In the genomic region with DNA sequence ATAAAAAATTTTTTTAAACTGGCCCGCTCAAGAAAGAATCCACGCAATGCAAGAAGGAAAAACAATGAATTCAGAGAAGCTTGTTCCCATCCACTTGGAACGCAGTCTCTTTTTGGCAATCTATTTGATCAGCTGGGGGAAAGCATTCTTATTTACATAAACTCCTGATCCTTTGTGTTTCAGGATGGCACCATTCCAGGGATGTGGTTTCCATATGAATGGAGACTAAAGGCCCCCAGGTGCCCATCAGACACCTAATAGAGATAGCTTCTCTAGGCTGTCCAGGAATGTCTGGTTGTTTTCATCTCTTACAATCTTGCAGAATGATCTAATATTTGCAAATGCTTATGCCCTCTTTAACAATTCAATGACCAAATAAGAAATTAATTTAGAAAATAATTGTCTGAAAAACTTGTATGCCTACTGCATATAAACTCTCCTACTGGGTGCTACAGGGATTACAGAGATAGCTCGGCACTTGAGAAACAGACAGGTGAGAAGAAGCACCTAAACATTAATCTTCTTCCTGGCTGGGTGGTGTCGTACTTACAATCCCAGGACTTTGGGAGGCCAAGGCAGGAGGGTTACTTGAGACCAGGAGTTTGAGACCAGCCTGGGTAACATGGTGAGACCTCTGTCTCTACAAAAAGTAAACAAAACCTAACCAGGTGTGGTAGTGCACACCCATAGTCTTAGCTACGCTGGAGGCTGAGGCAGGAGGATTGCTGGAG, we compare ENCODE assay signal across 13 cellular contexts. TPM values are rescaled to one million over a fixed set of nuclear protein-coding genes. Genes with fewer than 3 reads are reported as not detected.
DNase-seq lines count a peak whose midpoint lies in the region; ATAC-seq, FAIRE-seq and TF ChIP-seq lines count a peak whose summit lies in the region.
"Had no signal": no experiment of that assay in that cellular context is flagged by ENCODE, and none has a peak within 500 bp of the region (broad histone marks: within the 10 kb centered on the region; RNA-seq: fewer than 3 reads in every experiment).

No MANE protein-coding gene starts in this region.

- H3K27ac ChIP-seq in Karpas-422 (ENCODE audit: low read length) (peak overlapping the region; percentile 98), H1 (ENCODE audit: low read depth, low read length) (no peak overlapping the region), lower lobe of right lung (no peak overlapping the region)
- H3K27ac ChIP-seq: BLaER1 had no signal

- H2BK15ac ChIP-seq in H1 (ENCODE audit: low read length) = no peak overlapping the region

- H3K27me3 ChIP-seq in Karpas-422 (ENCODE audit: low read length) = no peaks in the 10 kb centered on the region
- peaks cover 3 to 25% (median 21%) of the 10 kb centered on the region in 4 experiments; a peak in 6 of 7 replicates for H3K27me3 ChIP-seq in H1 (replicated peaks in 1 of 4; ENCODE audit: control insufficient read depth in 3 of 4, extremely low read depth in 1 of 4, insufficient read depth in 3 of 4, low read length in 3 of 4)
- H3K27me3 ChIP-seq in lower lobe of right lung (ENCODE audit: low read depth) = peaks cover 28% of the 10 kb centered on the region
- H3K27me3 ChIP-seq: BLaER1 had no signal

- no peak for TF ChIP-seq POLR2A in H1 (IDR thresholded peaks at IDR 0.05; ENCODE audit: control extremely low read depth in 1 of 2, low read depth in 2 of 2, low read length in 2 of 2)

- H3K4me2 ChIP-seq in Karpas-422 (ENCODE audit: low read depth, low read length, poor library complexity, severe bottlenecking) (peak overlapping the region; percentile 70), H1 (ENCODE audit: insufficient read depth in 1 of 2, low read depth in 2 of 2, low read length in 2 of 2) (peak overlapping the region; percentile 28 to 44; a peak in 3 of 4 replicates)
- H3K4me2 ChIP-seq: BLaER1 had no signal

- no peak for TF ChIP-seq CTCF in H1 (IDR thresholded peaks at IDR 0.05; ENCODE audit: control extremely low read depth in 1 of 3, insufficient read depth in 1 of 3, low read depth in 1 of 3, low read length in 3 of 3)
- TF ChIP-seq CTCF in lower lobe of right lung (IDR thresholded peaks at IDR 0.05) = no peak

- peak overlapping the region; percentile 68; the same call in 1 of the 2 replicates for H2BK12ac ChIP-seq in H1 (ENCODE audit: low read depth, low read length)

- 0 out of 3 replicates have a peak, but pooled peaks of 1 of the 2 experiments have one; percentile 13 for TF ChIP-seq EP300 in H1 (IDR thresholded peaks at IDR 0.05; ENCODE audit: borderline replicate concordance in 1 of 2, low read depth in 2 of 2, low read length in 2 of 2)

- H3K36me3 ChIP-seq in Karpas-422 (ENCODE audit: insufficient read depth, low read length) = no peaks in the 10 kb centered on the region
- H3K36me3 ChIP-seq in H1 (ENCODE audit: control insufficient read depth in 2 of 4, insufficient read depth in 4 of 4, low read length in 3 of 4) = no peaks in the 10 kb centered on the region
- no peaks in the 10 kb centered on the region for H3K36me3 ChIP-seq in lower lobe of right lung
- H3K36me3 ChIP-seq: BLaER1 had no signal

- H3K9me2 ChIP-seq in Karpas-422 (replicated peaks; ENCODE audit: insufficient read depth, low read length) = no peaks in the 10 kb centered on the region

- peaks cover 17% of the 10 kb centered on the region for H3K23me2 ChIP-seq in H1 (ENCODE audit: low read depth, low read length)

- intact Hi-C loops in lower lobe of right lung (cut with DNase I) = no loop called here

- H3K79me2 ChIP-seq in Karpas-422 (ENCODE audit: low read length) = peaks cover 6% of the 10 kb centered on the region
- H3K79me2 ChIP-seq in H1 (ENCODE audit: control insufficient read depth in 1 of 2, insufficient read depth in 2 of 2, low read length in 2 of 2) = no peaks in the 10 kb centered on the region

- no peak overlapping the region for H4K5ac ChIP-seq in H1 (ENCODE audit: insufficient read length, low read depth, low read length)

- no peak for TF ChIP-seq RAD21 in H1 (IDR thresholded peaks at IDR 0.05 in 1 of 2, conservative IDR thresholded peaks at IDR 0.05 in 1 of 2; ENCODE audit: low read depth in 2 of 2, low read length in 2 of 2)

- no peaks in the 10 kb centered on the region for H3K79me1 ChIP-seq in H1 (ENCODE audit: low read depth, low read length)

- DNase-seq in DMS153 (lab: John Stamatoyannopoulos, UW) (peak; percentile 62), Karpas-422 (peak; percentile 36), NCI-H748 treated with DMSO at 0.1 percent for 48 hours (lab: John Stamatoyannopoulos, UW) (peak; percentile 86), H1 (ENCODE audit: low read depth in 1 of 2, low spot score in 2 of 2) (no peak), lower lobe of right lung (no peak), SKM-1 (lab: John Stamatoyannopoulos, UW; ENCODE audit: unreplicated experiment) (no peak), AML-193 (lab: John Stamatoyannopoulos, UW) (no peak)
- DNase-seq: activated CD4-positive, alpha-beta memory T cell treated with anti-CD3 and anti-CD28 coated beads for 36 hours; NK-92 treated with Interleukin-12 subunit alpha and Interleukin-12 subunit beta, amount 100 ng/mL, for 24 hours; posterior cingulate gyrus; stimulated activated CD4-positive, alpha-beta T cell treated with anti-CD3 and anti-CD28 coated beads, Interleukin-1b, Interleukin-23, amount 100 ng/mL, for 48 hours had no signal

- peak overlapping the region; percentile 67; the same call in 1 of the 2 replicates for H2BK20ac ChIP-seq in H1 (ENCODE audit: low read length)

- peak overlapping the region; percentile 76; the same call in 1 of the 2 replicates for H2BK5ac ChIP-seq in H1 (ENCODE audit: low read depth, low read length)

- no peak overlapping the region for H2AK5ac ChIP-seq in H1 (ENCODE audit: low read depth, low read length)

- WGBS in H1 (ENCODE audit: extremely low coverage in 1 of 2, insufficient coverage in 1 of 2, insufficient read length in 1 of 2, insufficient replicate concordance in 2 of 2, low coverage in 1 of 2, low lambda C conversion rate in 2 of 2, missing lambda C conversion rate in 1 of 2), 2 experiments = 30% methylated on average over 6 of the region's 6 CpGs; no CpG with 5 or more reads in 1 of the 2 experiments

- H3K56ac ChIP-seq in H1 (replicated peaks; ENCODE audit: insufficient read length, low read depth, low read length) = no peak overlapping the region

- H4K8ac ChIP-seq in H1 (ENCODE audit: extremely low read depth, insufficient read depth, low read length) = no peak overlapping the region

- H3K9ac ChIP-seq in Karpas-422 (ENCODE audit: low read length) = peak overlapping the region; percentile 60
- no peak overlapping the region for H3K9ac ChIP-seq in H1 (replicated peaks in 1 of 4; ENCODE audit: extremely low read depth in 1 of 4, low read depth in 3 of 4, low read length in 3 of 4)
- H3K9ac ChIP-seq: BLaER1 had no signal

- CTCF ChIA-PET in H1 (lab: Charles Lee; ENCODE audit: partially characterized antibody) = interaction anchor here (0.7 to 2.0 kb wide), 9 partner anchors 18 to 296 kb away, joined by 3 to 7 read pairs (median 3); no protein-coding TSS in a partner anchor

- no peak overlapping the region for H3K4ac ChIP-seq in H1 (replicated peaks; ENCODE audit: insufficient read length, low read depth, low read length)

- H2AFZ ChIP-seq in Karpas-422 (ENCODE audit: low read length) (no peak overlapping the region; the same call in 1 of the 2 replicates), H1 (ENCODE audit: low read length) (no peak overlapping the region)

- H4K20me1 ChIP-seq in Karpas-422 (ENCODE audit: insufficient read depth, low read depth, low read length) = no peaks in the 10 kb centered on the region
- H4K20me1 ChIP-seq in H1 (replicated peaks in 1 of 2; ENCODE audit: control insufficient read depth in 1 of 2, insufficient read depth in 2 of 2, low read length in 2 of 2) = peaks cover 0 to 3% of the 10 kb centered on the region in 2 experiments
- H4K20me1 ChIP-seq: BLaER1 had no signal

- POLR2A ChIA-PET in H1 (lab: Charles Lee; ENCODE audit: partially characterized antibody) = interaction anchor here (0.7 to 1.3 kb wide), 6 partner anchors 10 to 170 kb away, joined by 3 read pairs; no protein-coding TSS in a partner anchor

- H4K91ac ChIP-seq in H1 (replicated peaks; ENCODE audit: insufficient read length, low read length) = peak overlapping the region; percentile 13

- H3K4me3 ChIP-seq in Karpas-422 (ENCODE audit: low read length) (no peak overlapping the region; the same call in 1 of the 2 replicates), H1 (ENCODE audit: extremely low read depth in 1 of 4, insufficient read depth in 2 of 4, low read depth in 3 of 4, low read length in 4 of 4) (peak overlapping the region in 1 of 4 experiments; percentile 39; a peak in 1 of 8 replicates), lower lobe of right lung (no peak overlapping the region)
- H3K4me3 ChIP-seq: BLaER1 had no signal

- ATAC-seq in GM19467 (IDR thresholded peaks at IDR 0.05; ENCODE audit: unreplicated experiment) (no peak), lower lobe of right lung (no peak)

- FAIRE-seq in H1 (lab: Jason Lieb, UNC) = no peak

- H3K14ac ChIP-seq in H1 (ENCODE audit: insufficient read length) = no peak overlapping the region

- H2BK120ac ChIP-seq in H1 (replicated peaks; ENCODE audit: low read depth, low read length) = no peak overlapping the region

- H3K9me3 ChIP-seq in Karpas-422 (ENCODE audit: low read length) (no peaks in the 10 kb centered on the region), H1 (ENCODE audit: insufficient read depth in 2 of 2, low read depth in 1 of 2, low read length in 1 of 2) (no peaks in the 10 kb centered on the region), lower lobe of right lung (no peaks in the 10 kb centered on the region)

- no peak overlapping the region for H3K23ac ChIP-seq in H1 (ENCODE audit: insufficient read length)

- peak overlapping the region; percentile 40; the same call in 1 of the 2 replicates for H3K18ac ChIP-seq in H1 (ENCODE audit: extremely low read depth, low read length)

- H3K4me1 ChIP-seq in Karpas-422 (ENCODE audit: low read length) (peaks cover 68% of the 10 kb centered on the region), H1 (replicated peaks in 1 of 4; ENCODE audit: control insufficient read depth in 3 of 4, insufficient read depth in 4 of 4, low read length in 3 of 4) (peaks cover 14 to 29% (median 22%) of the 10 kb centered on the region in 4 experiments), lower lobe of right lung (peaks cover 4% of the 10 kb centered on the region)

TF ChIP-seq in H1, 55 proteins besides CTCF, POLR2A, EP300 and RAD21 (continues in another document):
- TF ChIP-seq FOSL1 (IDR thresholded peaks at IDR 0.05; ENCODE audit: insufficient read depth, low read depth, low read length) = no peak

RNA-seq across cellular contexts. Expression of a gene that starts 3.0 kb away (rescaled TPM):
- total RNA-seq in Karpas-422 (2014; rRNA removed; shearing (Covaris generic); ENCODE audit: low replicate concordance) = 11.1 and 19.4 TPM in 2 replicates
- 27.7 and 29.5 TPM in 2 replicates for total RNA-seq in H1 (2021; fragmentation: NEBNext Ultra II Directional; extraction: Animal tissue kit (Norgen Biotek cat#: 25700))
- polyA plus RNA-seq in H1 (2011; rRNA removed) = 2.6 and 4.1 TPM in 2 replicates
- 4.4 TPM for polyA plus RNA-seq in H1 (2011; cell fraction: cytosol; rRNA removed)
- polyA plus RNA-seq in H1 (2011; cell fraction: nucleus; rRNA removed) = 7.7 TPM
- 3.4 to 5.4 TPM (median 4.5 TPM) in 4 replicates for polyA plus RNA-seq in H1 (2012, experiment 1 of 2)
- polyA plus RNA-seq in H1 (2012, experiment 2 of 2) = 1.3 TPM
- 13.9 TPM for polyA plus RNA-seq in H1 (2013, experiment 1 of 2)
- polyA plus RNA-seq in H1 (2013, experiment 2 of 2) = 14.2 TPM
- 11.6 and 15.4 TPM in 2 replicates for polyA minus RNA-seq in H1 (2011; rRNA and poly(A)+ RNA removed)
- polyA minus RNA-seq in H1 (2011; cell fraction: cytosol; rRNA and poly(A)+ RNA removed) = 7.6 TPM
- 22.3 TPM for polyA minus RNA-seq in H1 (2011; cell fraction: nucleus; rRNA and poly(A)+ RNA removed)
- total RNA-seq in lower lobe of right lung = 6.7 TPM

Comparison
In these comparisons a context has a peak if more than half of its experiments do, and no peak if none do; other contexts are left out.
1. DNase-seq: peak in DMS153 (single experiment), Karpas-422 (single experiment) and NCI-H748 treated with DMSO at 0.1 percent for 48 hours (single experiment); none in H1 (0 of 2), lower lobe of right lung (single experiment), SKM-1 (single experiment) and AML-193 (0 of 2).